In the genomic region with DNA sequence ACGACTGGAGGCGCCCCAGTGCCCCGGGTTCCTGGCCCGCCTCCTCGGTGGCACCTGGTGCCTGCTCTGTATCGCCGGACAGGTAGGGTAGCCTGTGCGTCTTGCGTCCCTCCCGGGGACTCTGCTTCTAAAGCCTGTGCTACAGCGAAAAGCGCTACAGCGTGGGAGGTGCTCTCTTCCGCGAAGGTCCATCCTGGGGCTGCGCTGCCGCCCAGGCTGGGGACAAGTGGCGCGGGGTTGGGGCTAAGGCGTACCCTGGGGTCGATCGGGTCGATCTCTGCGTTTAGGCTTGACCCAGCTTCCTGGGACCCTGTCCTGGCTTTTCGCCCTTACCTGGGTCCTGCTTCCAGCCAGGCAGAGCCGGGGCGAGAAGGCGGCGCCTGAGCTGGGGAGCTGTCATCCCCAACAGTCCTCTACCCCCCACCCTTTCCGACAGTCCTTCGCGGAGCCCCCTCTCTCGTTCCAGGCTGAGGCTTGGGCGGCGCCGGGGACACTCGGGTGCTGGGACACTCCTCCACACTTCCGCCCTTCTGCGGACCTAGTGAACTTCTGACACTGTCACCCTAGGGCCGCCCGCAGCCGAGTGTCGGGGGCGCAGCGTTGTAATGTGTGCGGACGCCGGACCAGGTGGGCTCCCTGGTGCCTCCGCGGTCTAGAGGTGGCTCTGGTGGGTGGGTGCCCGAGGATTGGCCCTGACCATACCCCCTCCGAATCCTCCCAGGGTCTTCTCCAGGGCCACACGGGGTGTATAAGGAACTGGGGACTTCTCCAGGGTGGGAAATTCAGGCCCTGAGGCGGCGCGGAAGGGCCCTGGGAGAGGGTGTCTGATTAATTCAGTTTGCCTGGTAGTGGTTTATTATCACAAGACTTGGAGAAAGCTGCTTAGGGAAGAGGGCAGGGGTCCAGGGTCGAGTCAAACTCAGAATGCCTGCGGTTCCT, we compare ENCODE assay signal across 9 cellular contexts.
A peak's percentile ranks its signal among the peaks of the same experiment; 100 is the strongest.
DNase-seq lines count a peak whose midpoint lies in the region; ATAC-seq and TF ChIP-seq lines count a peak whose summit lies in the region.
"Had no signal": no experiment of that assay in that cellular context is flagged by ENCODE, and none has a peak within 500 bp of the region (broad histone marks: within the 10 kb centered on the region; RNA-seq: fewer than 3 reads in every experiment).

No MANE protein-coding gene starts in this region.

- H2AFZ ChIP-seq in SK-N-SH (ENCODE audit: low read depth): no peak overlapping the region

- CTCF ChIA-PET in SK-N-SH (lab: Yijun Ruan, JAX): no interaction called here

- H3K4me1 ChIP-seq in SK-N-SH (ENCODE audit: control insufficient read depth in 1 of 2, insufficient read depth in 2 of 2, low read depth in 1 of 2, low read length in 1 of 2) (no peaks in the 10 kb centered on the region), heart left ventricle (peaks cover 0 to 22% (median 2%) of the 10 kb centered on the region in 12 donors), urinary bladder (ENCODE audit: insufficient read depth) (no peaks in the 10 kb centered on the region)

- H3K9me3 Mint-ChIP-seq in neural crest cell: no peaks in the 10 kb centered on the region
- H3K9me3 Mint-ChIP-seq in HFFc6: peaks cover 8% of the 10 kb centered on the region

- H3K4me3 ChIP-seq in SK-N-SH (ENCODE audit: low read depth in 2 of 2, low read length in 1 of 2) (no peak overlapping the region), heart left ventricle (peak overlapping the region; percentile 12 to 53 (median 38)), urinary bladder (ENCODE audit: low read depth, low read length) (peak overlapping the region; percentile 16)

- no peak overlapping the region for H3K4me2 ChIP-seq in SK-N-SH

- H3K4me1 Mint-ChIP-seq in neural crest cell: peaks cover 20% of the 10 kb centered on the region
- no peaks in the 10 kb centered on the region for H3K4me1 Mint-ChIP-seq in HFFc6 (ENCODE audit: low read depth)

- no peaks in the 10 kb centered on the region for H3F3A ChIP-seq in SK-N-SH (replicated peaks; ENCODE audit: insufficient read depth)

- H3K27me3 ChIP-seq in SK-N-SH (ENCODE audit: insufficient read depth) (peaks cover 36% of the 10 kb centered on the region), heart left ventricle (peaks cover 7 to 55% (median 25%) of the 10 kb centered on the region in 9 donors)

- POLR2A ChIA-PET in SK-N-SH (lab: Yijun Ruan, JAX): no interaction called here

- TF ChIP-seq EP300 in SK-N-SH (IDR thresholded peaks at IDR 0.05; ENCODE audit: borderline replicate concordance in 1 of 2, low read depth in 1 of 2, low read length in 1 of 2): no peak

- peak overlapping the region; percentile 85 for H3K4me3 Mint-ChIP-seq in neural crest cell
- no peak overlapping the region for H3K4me3 Mint-ChIP-seq in HFFc6
- H3K4me3 Mint-ChIP-seq: activated T-cell treated with anti-CD3 and anti-CD28 coated beads, Interleukin-2, amount 50 U/mL, for 4 hours had no signal

- ATAC-seq in SK-N-SH treated with all-trans-retinoic acid at 6 μM for 48 hours (no peak; the same call in 2 of the 3 replicates), heart left ventricle (peak in 3 of 4 donors; percentile 41 to 58 (median 54)), HG02981 (IDR thresholded peaks at IDR 0.05; ENCODE audit: unreplicated experiment) (no peak)

- no peak overlapping the region for H3K9ac ChIP-seq in SK-N-SH

- TF ChIP-seq POLR2A in heart left ventricle (IDR thresholded peaks at IDR 0.05): no peak

- WGBS in SK-N-SH (ENCODE audit: low lambda C conversion rate): 10% methylated on average over 21 of the region's 58 CpGs
- 6 to 49% (median 9%) methylated on average over 5 to 58 of the region's 58 CpGs for WGBS in heart left ventricle, 4 donors
- WGBS in urinary bladder: 8% methylated on average over 58 of the region's 58 CpGs

- DNase-seq in SK-N-SH (peak; percentile 10), heart left ventricle (peak in 2 of 5 donors; percentile 19 to 50), neural crest cell (ENCODE audit: low read depth, low spot score) (no peak), HFFc6 (no peak), NCI-H1694 (lab: John Stamatoyannopoulos, UW) (no peak)
- DNase-seq: activated T-cell treated with anti-CD3 and anti-CD28 coated beads, Interleukin-2, amount 50 U/mL, for 4 hours had no signal

- H3K36me3 ChIP-seq in SK-N-SH (replicated peaks in 1 of 2; ENCODE audit: control insufficient read depth in 1 of 2, insufficient read depth in 2 of 2, low read length in 1 of 2) (no peaks in the 10 kb centered on the region), heart left ventricle (no peaks in the 10 kb centered on the region), urinary bladder (ENCODE audit: insufficient read depth) (no peaks in the 10 kb centered on the region)

- H4K20me1 ChIP-seq in SK-N-SH (ENCODE audit: insufficient read depth): no peaks in the 10 kb centered on the region

- H3K27ac Mint-ChIP-seq in neural crest cell (ENCODE audit: unreplicated experiment): no peak overlapping the region
- H3K27ac Mint-ChIP-seq in HFFc6: no peak overlapping the region

- no peak for TF ChIP-seq CTCF in SK-N-SH (IDR thresholded peaks at IDR 0.05)
- TF ChIP-seq CTCF in heart left ventricle (IDR thresholded peaks at IDR 0.05): no peak
- TF ChIP-seq CTCF in neural crest cell (conservative IDR thresholded peaks at IDR 0.05): no peak
- no peak for TF ChIP-seq CTCF in HFFc6 (IDR thresholded peaks at IDR 0.05)

- H3K79me2 ChIP-seq in SK-N-SH (ENCODE audit: insufficient read depth): no peaks in the 10 kb centered on the region

- peaks cover 75% of the 10 kb centered on the region for H3K27me3 Mint-ChIP-seq in neural crest cell (ENCODE audit: low read depth)
- H3K27me3 Mint-ChIP-seq in HFFc6 (ENCODE audit: insufficient read depth): peaks cover 6% of the 10 kb centered on the region; the same call in 1 of the 2 replicates

- no peaks in the 10 kb centered on the region for H3K9me3 ChIP-seq in SK-N-SH
- H3K9me3 ChIP-seq in heart left ventricle: no peaks in the 10 kb centered on the region

- no peak overlapping the region for H3K27ac ChIP-seq in SK-N-SH (ENCODE audit: low read depth in 2 of 2, low read length in 1 of 2)
- H3K27ac ChIP-seq in heart left ventricle: peak overlapping the region in 1 of 12 donors; percentile 24
- H3K27ac ChIP-seq in urinary bladder (ENCODE audit: low read depth): no peak overlapping the region

- intact Hi-C loops in heart left ventricle (cut with DNase I): no loop called here

- H3K9me2 ChIP-seq in SK-N-SH: no peaks in the 10 kb centered on the region

- TF ChIP-seq RAD21 in SK-N-SH (IDR thresholded peaks at IDR 0.05; ENCODE audit: low read length): no peak

- H3K36me3 Mint-ChIP-seq in neural crest cell (ENCODE audit: low read depth) (peaks cover 4% of the 10 kb centered on the region), HFFc6 (ENCODE audit: low read depth) (no peaks in the 10 kb centered on the region)

TF ChIP-seq in SK-N-SH, 30 proteins besides CTCF, POLR2A, EP300 and RAD21 (continues in another document):
- TF ChIP-seq CHD2 (IDR thresholded peaks at IDR 0.05; ENCODE audit: low read length, partially characterized antibody) (no peak), NFIC (IDR thresholded peaks at IDR 0.05; ENCODE audit: borderline replicate concordance) (no peak), TEAD4 (IDR thresholded peaks at IDR 0.05; ENCODE audit: borderline replicate concordance, insufficient read depth) (no peak), ELF1 (IDR thresholded peaks at IDR 0.05) (no peak)
- TF ChIP-seq, protein P1, sequence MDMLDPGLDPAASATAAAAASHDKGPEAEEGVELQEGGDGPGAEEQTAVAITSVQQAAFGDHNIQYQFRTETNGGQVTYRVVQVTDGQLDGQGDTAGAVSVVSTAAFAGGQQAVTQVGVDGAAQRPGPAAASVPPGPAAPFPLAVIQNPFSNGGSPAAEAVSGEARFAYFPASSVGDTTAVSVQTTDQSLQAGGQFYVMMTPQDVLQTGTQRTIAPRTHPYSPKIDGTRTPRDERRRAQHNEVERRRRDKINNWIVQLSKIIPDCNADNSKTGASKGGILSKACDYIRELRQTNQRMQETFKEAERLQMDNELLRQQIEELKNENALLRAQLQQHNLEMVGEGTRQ (IDR thresholded peaks at IDR 0.05; ENCODE audit: borderline replicate concordance, low read depth, low read length): no peak
- TF ChIP-seq, protein P2, sequence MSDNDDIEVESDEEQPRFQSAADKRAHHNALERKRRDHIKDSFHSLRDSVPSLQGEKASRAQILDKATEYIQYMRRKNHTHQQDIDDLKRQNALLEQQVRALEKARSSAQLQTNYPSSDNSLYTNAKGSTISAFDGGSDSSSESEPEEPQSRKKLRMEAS (IDR thresholded peaks at IDR 0.05; ENCODE audit: low read depth): no peak

TF ChIP-seq in SK-N-SH treated with all-trans-retinoic acid at 6 μM for 48 hours, 23 proteins besides CTCF, POLR2A, EP300 and RAD21 (continues in another document):
- TF ChIP-seq ZNF8 (CRISPR knock-in tag; IDR thresholded peaks at IDR 0.05): no peak
- TF ChIP-seq BACH2 (CRISPR knock-in tag; IDR thresholded peaks at IDR 0.05; ENCODE audit: borderline replicate concordance): no peak
- TF ChIP-seq ARNTL (CRISPR knock-in tag; IDR thresholded peaks at IDR 0.05; ENCODE audit: borderline replicate concordance, low read depth): no peak
- no peak for TF ChIP-seq TCF4 (CRISPR knock-in tag; IDR thresholded peaks at IDR 0.05; ENCODE audit: borderline replicate concordance)
- TF ChIP-seq, protein P3, sequence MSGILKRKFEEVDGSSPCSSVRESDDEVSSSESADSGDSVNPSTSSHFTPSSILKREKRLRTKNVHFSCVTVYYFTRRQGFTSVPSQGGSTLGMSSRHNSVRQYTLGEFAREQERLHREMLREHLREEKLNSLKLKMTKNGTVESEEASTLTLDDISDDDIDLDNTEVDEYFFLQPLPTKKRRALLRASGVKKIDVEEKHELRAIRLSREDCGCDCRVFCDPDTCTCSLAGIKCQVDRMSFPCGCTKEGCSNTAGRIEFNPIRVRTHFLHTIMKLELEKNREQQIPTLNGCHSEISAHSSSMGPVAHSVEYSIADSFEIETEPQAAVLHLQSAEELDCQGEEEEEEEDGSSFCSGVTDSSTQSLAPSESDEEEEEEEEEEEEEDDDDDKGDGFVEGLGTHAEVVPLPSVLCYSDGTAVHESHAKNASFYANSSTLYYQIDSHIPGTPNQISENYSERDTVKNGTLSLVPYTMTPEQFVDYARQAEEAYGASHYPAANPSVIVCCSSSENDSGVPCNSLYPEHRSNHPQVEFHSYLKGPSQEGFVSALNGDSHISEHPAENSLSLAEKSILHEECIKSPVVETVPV (CRISPR knock-in tag; IDR thresholded peaks at IDR 0.05): no peak
- TF ChIP-seq ZNF565 (CRISPR knock-in tag; conservative IDR thresholded peaks at IDR 0.05; ENCODE audit: low read depth): no peak
- TF ChIP-seq RARB (CRISPR knock-in tag; IDR thresholded peaks at IDR 0.05): no peak

Comparison
In these comparisons a context has a peak if more than half of its experiments do, and no peak if none do; other contexts are left out.
1. H3K4me3 ChIP-seq: peak in heart left ventricle (12 of 12) and urinary bladder (single experiment); none in SK-N-SH (0 of 2).
2. ATAC-seq: peak in heart left ventricle (3 of 4); none in SK-N-SH treated with all-trans-retinoic acid at 6 μM for 48 hours (single experiment) and HG02981 (single experiment).